Comparison of ENCODE assay signal across 18 cellular contexts in genomic region chr22:38132136-38132535, GRCh38. TPM values are rescaled to one million over a fixed set of nuclear protein-coding genes. Genes with fewer than 3 reads are reported as not detected.
DNase-seq lines count a peak whose midpoint lies in the region; ATAC-seq and TF ChIP-seq lines count a peak whose summit lies in the region.
"Had no signal": no experiment of that assay in that cellular context is flagged by ENCODE, and none has a peak within 500 bp of the region (broad histone marks: within the 10 kb centered on the region; RNA-seq: fewer than 3 reads in every experiment).

No MANE protein-coding gene starts in this region.

- H3K4me3 ChIP-seq in osteoblast (ENCODE audit: insufficient read depth, low read length) (no peak overlapping the region), upper lobe of right lung (no peak overlapping the region)

- intact Hi-C loops in upper lobe of right lung (cut with DNase I), result no loop called here

- H3K9me3 ChIP-seq in osteoblast (ENCODE audit: low read depth, low read length), result no peaks in the 10 kb centered on the region
- H3K9me3 ChIP-seq in upper lobe of right lung, result no peaks in the 10 kb centered on the region
- H3K9me3 ChIP-seq: Caco-2 had no signal

- no peaks in the 10 kb centered on the region for H3K36me3 ChIP-seq in osteoblast (ENCODE audit: insufficient read depth, low read length)
- peaks cover 19% of the 10 kb centered on the region for H3K36me3 ChIP-seq in upper lobe of right lung

- ATAC-seq in upper lobe of right lung (no peak), HG02981 (IDR thresholded peaks at IDR 0.05; ENCODE audit: unreplicated experiment) (no peak), HG02852 (IDR thresholded peaks at IDR 0.05; ENCODE audit: unreplicated experiment) (no peak)
- ATAC-seq: CD8-positive, alpha-beta T cell had no signal

- H4K20me1 ChIP-seq in osteoblast (ENCODE audit: insufficient read depth, low read length), result no peaks in the 10 kb centered on the region

- no peak for TF ChIP-seq CTCF in osteoblast (IDR thresholded peaks at IDR 0.05; ENCODE audit: extremely low read depth, low read depth, low read length)
- TF ChIP-seq CTCF in upper lobe of right lung (IDR thresholded peaks at IDR 0.05), result no peak
- no peak for TF ChIP-seq CTCF in GM10266 (IDR thresholded peaks at IDR 0.05; ENCODE audit: control insufficient read depth, insufficient read depth, low read depth, missing control alignments)

- no peak overlapping the region for H3K4me2 ChIP-seq in osteoblast (ENCODE audit: insufficient read depth, low read length)

- H2AFZ ChIP-seq in osteoblast (ENCODE audit: low read length), result no peak overlapping the region

- no peaks in the 10 kb centered on the region for H3K27me3 ChIP-seq in osteoblast (ENCODE audit: insufficient read depth, low read length)
- H3K27me3 ChIP-seq in upper lobe of right lung, result no peaks in the 10 kb centered on the region

- H3K27ac ChIP-seq in osteoblast (ENCODE audit: low read depth, low read length) (no peak overlapping the region), upper lobe of right lung (no peak overlapping the region)
- H3K27ac ChIP-seq: 22Rv1, HL-60 had no signal

- H3K4me1 ChIP-seq in osteoblast (ENCODE audit: insufficient read depth, low read length) (peaks cover 13% of the 10 kb centered on the region), upper lobe of right lung (no peaks in the 10 kb centered on the region)
- H3K4me1 ChIP-seq: Caco-2 had no signal

- no peaks in the 10 kb centered on the region for H3K79me2 ChIP-seq in osteoblast (ENCODE audit: insufficient read depth, low read length)

- DNase-seq in activated effector memory CD4-positive, alpha-beta T cell treated with anti-CD3 and anti-CD28 coated beads, Interleukin-2, amount 50 U/mL, for 16 hours, result peak; percentile 37
- DNase-seq in activated effector memory CD4-positive, alpha-beta T cell treated with Interleukin-2 at 50 U/mL for 16 hours, result no peak
- DNase-seq in islet precursor cell, result peak; percentile 39
- peak; percentile 69 for DNase-seq in osteoblast (ENCODE audit: insufficient read length, low spot score, missing footprints)
- peak; percentile 29 for DNase-seq in upper lobe of right lung
- DNase-seq in GM10266 (ENCODE audit: extremely low spot score), result no peak
- DNase-seq: Caco-2; CD8-positive, alpha-beta T cell; DND-41; GDM1; HCEC 1CT; HFFc6 had no signal

RNA-seq across cellular contexts. Expression of gene BAIAP2L2, which starts 21.7 kb away (rescaled TPM):
- total RNA-seq in osteoblast (0.88 and 1.1 TPM in 2 replicates), upper lobe of right lung (0.29 TPM)
- total RNA-seq: H4 had no signal

RNA-seq across cellular contexts. Expression of gene SLC16A8, which starts 48.2 kb away (rescaled TPM):
- total RNA-seq in osteoblast, result not detected in 2 replicates
- total RNA-seq in upper lobe of right lung, result not detected
- total RNA-seq: A673; Caco-2; CD8-positive, alpha-beta T cell; H4; HFFc6 had no signal

RNA-seq across cellular contexts. Expression of gene PLA2G6, which starts 49.5 kb away (rescaled TPM):
- total RNA-seq in osteoblast, result 12.3 and 17.7 TPM in 2 replicates
- 52.4 TPM for total RNA-seq in upper lobe of right lung

Comparison
In these comparisons a context has a peak if more than half of its experiments do, and no peak if none do; other contexts are left out.
1. DNase-seq: peak in activated effector memory CD4-positive, alpha-beta T cell treated with anti-CD3 and anti-CD28 coated beads, Interleukin-2, amount 50 U/mL, for 16 hours (single experiment), islet precursor cell (single experiment), osteoblast (single experiment) and upper lobe of right lung (single experiment); none in activated effector memory CD4-positive, alpha-beta T cell treated with Interleukin-2 at 50 U/mL for 16 hours (single experiment) and GM10266 (single experiment).